Comparison of ENCODE assay signal across 38 cellular contexts in genomic region chr2:99127999-99128398, GRCh38. TPM values are rescaled to one million over a fixed set of nuclear protein-coding genes. Genes with fewer than 3 reads are reported as not detected.
"Had no signal": no experiment of that assay in that cellular context is flagged by ENCODE, and none has a peak within 500 bp of the region (broad histone marks: within the 10 kb centered on the region; RNA-seq: fewer than 3 reads in every experiment).

No MANE protein-coding gene starts in this region.

- ATAC-seq: activated CD4-positive, alpha-beta T cell treated with anti-CD3 and anti-CD28 coated beads for 36 hours; activated CD4-positive, CD25-positive, alpha-beta regulatory T cell treated with anti-CD3 and anti-CD28 coated beads, Interleukin-2, amount 50 U/mL, for 24 hours; activated CD8-positive, alpha-beta T cell treated with anti-CD3 and anti-CD28 coated beads, Interleukin-2, amount 10 ng/mL, durations not matched to agents 7 days and 5 days; PC-3; T-cell had no signal

- H3K4me3 ChIP-seq: ascending aorta, breast epithelium, MG63, Peyer's patch had no signal

- H3K4me1 Mint-ChIP-seq: activated CD4-positive, alpha-beta T cell treated with anti-CD3 and anti-CD28 coated beads for 36 hours; activated CD4-positive, alpha-beta T cell treated with anti-CD3 and anti-CD28 coated beads, Interleukin-2, amount 10 ng/mL, durations not matched to agents 7 days and 5 days; activated naive CD4-positive, alpha-beta T cell treated with anti-CD3 and anti-CD28 coated beads, Interleukin-2, amount 50 U/mL, for 24 hours; activated naive CD8-positive, alpha-beta T cell treated with anti-CD3 and anti-CD28 coated beads, Interleukin-2, amount 10 ng/mL, durations not matched to agents 7 days and 5 days; IgD-negative memory B cell; T-cell had no signal

- H3K27ac Mint-ChIP-seq: activated CD4-positive, alpha-beta T cell treated with anti-CD3 and anti-CD28 coated beads for 36 hours; activated CD4-positive, alpha-beta T cell treated with anti-CD3 and anti-CD28 coated beads, Interleukin-2, amount 10 ng/mL, durations not matched to agents 7 days and 5 days; activated CD8-positive, alpha-beta T cell treated with anti-CD3 and anti-CD28 coated beads, Interleukin-2, amount 10 ng/mL, durations not matched to agents 7 days and 5 days; activated naive CD4-positive, alpha-beta T cell treated with anti-CD3 and anti-CD28 coated beads, Interleukin-2, amount 50 U/mL, for 24 hours; activated naive CD8-positive, alpha-beta T cell treated with anti-CD3 and anti-CD28 coated beads, Interleukin-2, amount 10 ng/mL, durations not matched to agents 7 days and 5 days; activated T-cell treated with anti-CD3 and anti-CD28 coated beads, Interleukin-2, amount 50 U/mL, for 24 hours; activated T-helper 2 cell treated with anti-CD3 and anti-CD28 coated beads, Interferon-gamma antibody, Interleukin-2, Interleukin-4, amounts not matched to agents 10 μg/mL and 5 μg/mL and 100 μg/mL, durations not matched to agents 14 hours and 24 hours and 36 hours; IgD-negative memory B cell; T-cell had no signal

- H3K27me3 Mint-ChIP-seq: activated CD4-positive, alpha-beta T cell treated with anti-CD3 and anti-CD28 coated beads for 36 hours; activated CD4-positive, alpha-beta T cell treated with anti-CD3 and anti-CD28 coated beads, Interleukin-2, amount 10 ng/mL, durations not matched to agents 7 days and 5 days; activated naive CD4-positive, alpha-beta T cell treated with anti-CD3 and anti-CD28 coated beads, Interleukin-2, amount 50 U/mL, for 24 hours; activated naive CD8-positive, alpha-beta T cell treated with anti-CD3 and anti-CD28 coated beads, Interleukin-2, amount 10 ng/mL, durations not matched to agents 7 days and 5 days; activated T-cell treated with anti-CD3 and anti-CD28 coated beads, Interleukin-2, amount 50 U/mL, for 24 hours; IgD-negative memory B cell; T-cell had no signal

- H3K4me3 Mint-ChIP-seq: activated CD4-positive, alpha-beta T cell treated with anti-CD3 and anti-CD28 coated beads for 36 hours; activated CD4-positive, alpha-beta T cell treated with anti-CD3 and anti-CD28 coated beads, Interleukin-2, amount 10 ng/mL, durations not matched to agents 7 days and 5 days; activated CD8-positive, alpha-beta T cell treated with anti-CD3 and anti-CD28 coated beads, Interleukin-2, amount 10 ng/mL, durations not matched to agents 7 days and 5 days; activated naive CD4-positive, alpha-beta T cell treated with anti-CD3 and anti-CD28 coated beads, Interleukin-2, amount 50 U/mL, for 24 hours; activated naive CD8-positive, alpha-beta T cell treated with anti-CD3 and anti-CD28 coated beads, Interleukin-2, amount 10 ng/mL, durations not matched to agents 7 days and 5 days; activated T-cell treated with anti-CD3 and anti-CD28 coated beads, Interleukin-2, amount 50 U/mL, for 24 hours; IgD-negative memory B cell; T-cell had no signal

- DNase-seq: activated CD4-positive, alpha-beta T cell treated with anti-CD3 and anti-CD28 coated beads for 36 hours; activated CD4-positive, alpha-beta T cell treated with anti-CD3 and anti-CD28 coated beads, Interleukin-2, amount 10 ng/mL, durations not matched to agents 7 days and 5 days; activated CD4-positive, alpha-beta T cell treated with anti-CD3 and anti-CD28 coated beads, Interleukin-2, amount 50 U/mL, for 48 hours; activated CD8-positive, alpha-beta T cell treated with anti-CD3 and anti-CD28 coated beads, Interleukin-2, amount 10 ng/mL, durations not matched to agents 7 days and 5 days; activated gamma-delta T cell; activated naive CD4-positive, alpha-beta T cell treated with Interleukin-2 at 50 U/mL for 16 hours; activated naive CD8-positive, alpha-beta T cell treated with anti-CD3 and anti-CD28 coated beads, Interleukin-2, amount 10 ng/mL, durations not matched to agents 7 days and 5 days; activated T-cell treated with anti-CD3 and anti-CD28 coated beads, Interleukin-2, amount 50 U/mL, for 24 hours; amygdala; caudate nucleus; cerebellar nuclear complex; Karpas-422; KBM-7; MG63; NCI-H1048; NCI-H1105 treated with DMSO at 0.1 percent for 48 hours; NCI-H1436; NCI-H1694; NCI-H1930; NCI-H2081 treated with DMSO at 0.1 percent for 48 hours; NCI-H226; NCI-H446 treated with DMSO at 0.1 percent for 48 hours; NCI-H524 treated with DMSO at 0.1 percent for 48 hours; NCI-H748 treated with DMSO at 0.1 percent for 48 hours; NK-92 treated with Interleukin-12 subunit alpha and Interleukin-12 subunit beta, amount 100 ng/mL, for 24 hours; PC-3; Peyer's patch; RPMI8226; SHP77 treated with DMSO at 0.1 percent for 48 hours; T-cell; T-helper 2 cell; T-helper 9 cell had no signal

RNA-seq across cellular contexts. Expression of gene C2orf15, which starts 13.5 kb away (rescaled TPM):
- total RNA-seq: activated T-helper 2 cell treated with anti-CD3 and anti-CD28 coated beads, Interferon-gamma antibody, Interleukin-2, Interleukin-4, amounts not matched to agents 10 μg/mL and 5 μg/mL and 100 μg/mL, durations not matched to agents 14 hours and 24 hours and 36 hours had no signal

RNA-seq across cellular contexts. Expression of gene TSGA10, which starts 26.7 kb away (rescaled TPM):
- total RNA-seq: ascending aorta had no signal

RNA-seq across cellular contexts. Expression of gene LIPT1, which starts 26.8 kb away (rescaled TPM):
- total RNA-seq: ascending aorta had no signal
